11 cellular contexts compared by ENCODE assay signal in genomic region chr12:110330544-110330943, GRCh38. TPM values are rescaled to one million over a fixed set of nuclear protein-coding genes. Genes with fewer than 3 reads are reported as not detected.
DNase-seq lines count a peak whose midpoint lies in the region; ATAC-seq and TF ChIP-seq lines count a peak whose summit lies in the region.
"Had no signal": no experiment of that assay in that cellular context is flagged by ENCODE, and none has a peak within 500 bp of the region (broad histone marks: within the 10 kb centered on the region; RNA-seq: fewer than 3 reads in every experiment).

No MANE protein-coding gene starts in this region.

- peaks cover 49% of the 10 kb centered on the region for H3K36me3 Mint-ChIP-seq in CD4-positive, CD25-positive, alpha-beta regulatory T cell

- H3K9me3 Mint-ChIP-seq in CD4-positive, CD25-positive, alpha-beta regulatory T cell, result no peaks in the 10 kb centered on the region
- H3K9me3 Mint-ChIP-seq: effector memory CD8-positive, alpha-beta T cell had no signal

- no peak for DNase-seq in CD4-positive, CD25-positive, alpha-beta regulatory T cell
- DNase-seq in Kasumi-1 (lab: John Stamatoyannopoulos, UW), result peak; percentile 57 to 59
- DNase-seq in astrocyte of the hippocampus (ENCODE audit: low read depth, low spot score), result peak; percentile 44
- DNase-seq in left lung, result no peak
- DNase-seq in NCI-H1930 (lab: John Stamatoyannopoulos, UW), result no peak
- no peak for DNase-seq in UCSD-AML1 (lab: John Stamatoyannopoulos, UW; ENCODE audit: unreplicated experiment)
- DNase-seq: DMS53; effector memory CD8-positive, alpha-beta T cell; NCI-H2029 had no signal

- intact Hi-C loops in left lung (cut with DNase I), result no loop called here

- H3K4me1 Mint-ChIP-seq in CD4-positive, CD25-positive, alpha-beta regulatory T cell, result peaks cover 5 to 25% (median 18%) of the 10 kb centered on the region in 4 donors

- H3K4me3 Mint-ChIP-seq in CD4-positive, CD25-positive, alpha-beta regulatory T cell, result no peak overlapping the region
- H3K4me3 Mint-ChIP-seq: effector memory CD8-positive, alpha-beta T cell had no signal

- no peaks in the 10 kb centered on the region for H3K4me1 ChIP-seq in CD4-positive, CD25-positive, alpha-beta regulatory T cell (ENCODE audit: control insufficient read depth, insufficient read depth, low read length, poor library complexity, severe bottlenecking)
- H3K4me1 ChIP-seq in left lung, result peaks cover 0 to 18% of the 10 kb centered on the region in 2 donors

- no peaks in the 10 kb centered on the region for H3K27me3 Mint-ChIP-seq in CD4-positive, CD25-positive, alpha-beta regulatory T cell
- H3K27me3 Mint-ChIP-seq: effector memory CD8-positive, alpha-beta T cell had no signal

- no peak for TF ChIP-seq CTCF in left lung (IDR thresholded peaks at IDR 0.05)

- no peaks in the 10 kb centered on the region for H3K27me3 ChIP-seq in CD4-positive, CD25-positive, alpha-beta regulatory T cell (ENCODE audit: control insufficient read depth, insufficient read depth, low read length)
- H3K27me3 ChIP-seq in left lung, result no peaks in the 10 kb centered on the region

- H3K27ac ChIP-seq in CD4-positive, CD25-positive, alpha-beta regulatory T cell (ENCODE audit: insufficient read depth, low read length, poor library complexity, severe bottlenecking), result no peak overlapping the region
- H3K27ac ChIP-seq in left lung, result no peak overlapping the region

- H3K9me3 ChIP-seq in CD4-positive, CD25-positive, alpha-beta regulatory T cell (ENCODE audit: control insufficient read depth in 2 of 2, low read length in 2 of 2), result no peaks in the 10 kb centered on the region
- no peaks in the 10 kb centered on the region for H3K9me3 ChIP-seq in left lung

- no peak for ATAC-seq in CD4-positive, CD25-positive, alpha-beta regulatory T cell (ENCODE audit: low read depth in 2 of 2)
- peak; percentile 76 for ATAC-seq in left lung
- no peak for ATAC-seq in GM18519 (IDR thresholded peaks at IDR 0.05; ENCODE audit: low FRiP score, unreplicated experiment)
- no peak for ATAC-seq in HG03439 (IDR thresholded peaks at IDR 0.05; ENCODE audit: unreplicated experiment)
- ATAC-seq: effector memory CD8-positive, alpha-beta T cell had no signal

- H3K36me3 ChIP-seq in CD4-positive, CD25-positive, alpha-beta regulatory T cell (ENCODE audit: control insufficient read depth, insufficient read depth, low read length), result peaks cover 83% of the 10 kb centered on the region
- peaks cover 3 to 95% of the 10 kb centered on the region in 2 donors for H3K36me3 ChIP-seq in left lung

- no peak overlapping the region for H3K4me3 ChIP-seq in CD4-positive, CD25-positive, alpha-beta regulatory T cell (ENCODE audit: low read depth, low read length)
- H3K4me3 ChIP-seq in left lung, result peak overlapping the region in 1 of 2 donors; percentile 0

- peak overlapping the region in 2 of 3 donors; percentile 32 to 33 for H3K27ac Mint-ChIP-seq in CD4-positive, CD25-positive, alpha-beta regulatory T cell
- H3K27ac Mint-ChIP-seq: effector memory CD8-positive, alpha-beta T cell had no signal

RNA-seq across cellular contexts. Expression of gene ATP2A2, which starts 49.5 kb away (rescaled TPM):
- total RNA-seq in CD4-positive, CD25-positive, alpha-beta regulatory T cell, result 119 TPM
- 1 to 10 TPM; 3.3 to 5.4 (median 4.2) TPM for polyA plus RNA-seq in CD4-positive, CD25-positive, alpha-beta regulatory T cell
- 100 to 1,000 TPM; 204 to 258 TPM for total RNA-seq in left lung

Comparison
In these comparisons a context has a peak if more than half of its experiments do, and no peak if none do; other contexts are left out.
1. DNase-seq: peak in Kasumi-1 (2 of 2) and astrocyte of the hippocampus (single experiment); none in CD4-positive, CD25-positive, alpha-beta regulatory T cell (0 of 3), left lung (0 of 2), NCI-H1930 (0 of 2) and UCSD-AML1 (single experiment).